Comparison of ENCODE assay signal across 31 cellular contexts in genomic region chr1:86939406-86939805, GRCh38.
"Had no signal": no experiment of that assay in that cellular context is flagged by ENCODE, and none has a peak within 500 bp of the region (broad histone marks: within the 10 kb centered on the region; RNA-seq: fewer than 3 reads in every experiment).

No MANE protein-coding gene starts in this region.

- H3K4me3 Mint-ChIP-seq: activated CD4-positive, alpha-beta T cell treated with anti-CD3 and anti-CD28 coated beads for 36 hours; activated CD8-positive, alpha-beta memory T cell treated with anti-CD3 and anti-CD28 coated beads, Interleukin-2, amount 10 ng/mL, durations not matched to agents 7 days and 5 days; activated CD8-positive, alpha-beta T cell treated with anti-CD3 and anti-CD28 coated beads, Interleukin-2, amount 10 ng/mL, durations not matched to agents 7 days and 5 days; activated naive CD4-positive, alpha-beta T cell treated with anti-CD3 and anti-CD28 coated beads, Interleukin-2, amount 50 U/mL, for 24 hours; activated naive CD8-positive, alpha-beta T cell treated with anti-CD3 and anti-CD28 coated beads, Interleukin-2, amount 50 U/mL, for 24 hours; nephron; stimulated activated effector memory CD8-positive, alpha-beta T cell treated with anti-CD3 and anti-CD28 coated beads, Interleukin-12 subunit alpha, Interleukin-12 subunit beta, amount 100 ng/mL, for 72 hours; stimulated activated naive CD8-positive, alpha-beta T cell treated with anti-CD3 and anti-CD28 coated beads, Interleukin-15, amount 100 ng/mL, for 72 hours; T-helper 17 cell had no signal

- H3K4me1 Mint-ChIP-seq: activated CD8-positive, alpha-beta memory T cell treated with anti-CD3 and anti-CD28 coated beads, Interleukin-2, amount 10 ng/mL, durations not matched to agents 7 days and 5 days; stimulated activated effector memory CD8-positive, alpha-beta T cell treated with anti-CD3 and anti-CD28 coated beads, Interleukin-12 subunit alpha, Interleukin-12 subunit beta, amount 100 ng/mL, for 72 hours had no signal

- H3K4me3 ChIP-seq: heart left ventricle, lower lobe of right lung, mucosa of descending colon, sigmoid colon, thyroid gland, upper lobe of left lung, vagina had no signal

- H3K27ac Mint-ChIP-seq: activated CD4-positive, alpha-beta T cell treated with anti-CD3 and anti-CD28 coated beads for 36 hours; activated CD8-positive, alpha-beta memory T cell treated with anti-CD3 and anti-CD28 coated beads, Interleukin-2, amount 10 ng/mL, durations not matched to agents 7 days and 5 days; activated CD8-positive, alpha-beta T cell treated with anti-CD3 and anti-CD28 coated beads, Interleukin-2, amount 10 ng/mL, durations not matched to agents 7 days and 5 days; activated naive CD4-positive, alpha-beta T cell treated with anti-CD3 and anti-CD28 coated beads, Interleukin-2, amount 50 U/mL, for 24 hours; activated naive CD8-positive, alpha-beta T cell treated with anti-CD3 and anti-CD28 coated beads, Interleukin-2, amount 50 U/mL, for 24 hours; activated T-helper 2 cell treated with anti-CD3 and anti-CD28 coated beads, Interferon-gamma antibody, Interleukin-2, Interleukin-4, amounts not matched to agents 10 μg/mL and 5 μg/mL and 100 μg/mL, durations not matched to agents 14 hours and 24 hours and 36 hours; progenitor cell of endocrine pancreas; stimulated activated effector memory CD8-positive, alpha-beta T cell treated with anti-CD3 and anti-CD28 coated beads, Interleukin-12 subunit alpha, Interleukin-12 subunit beta, amount 100 ng/mL, for 72 hours; stimulated activated naive CD8-positive, alpha-beta T cell treated with anti-CD3 and anti-CD28 coated beads, Interleukin-15, amount 100 ng/mL, for 72 hours; T-helper 17 cell had no signal

- ATAC-seq: activated CD4-positive, alpha-beta T cell treated with anti-CD3 and anti-CD28 coated beads for 36 hours; activated CD8-positive, alpha-beta memory T cell treated with anti-CD3 and anti-CD28 coated beads, Interleukin-2, amount 10 ng/mL, durations not matched to agents 7 days and 5 days; activated CD8-positive, alpha-beta T cell treated with anti-CD3 and anti-CD28 coated beads, Interleukin-2, amount 10 ng/mL, durations not matched to agents 7 days and 5 days; activated naive CD8-positive, alpha-beta T cell treated with anti-CD3 and anti-CD28 coated beads, Interleukin-2, amount 50 U/mL, for 24 hours; esophagus mucosa; foreskin keratinocyte; heart left ventricle; lower lobe of right lung; mucosa of descending colon; stimulated activated effector memory CD8-positive, alpha-beta T cell treated with anti-CD3 and anti-CD28 coated beads, Interleukin-12 subunit alpha, Interleukin-12 subunit beta, amount 100 ng/mL, for 72 hours; stimulated activated naive CD8-positive, alpha-beta T cell treated with anti-CD3 and anti-CD28 coated beads, Interleukin-15, amount 100 ng/mL, for 72 hours; T-helper 17 cell had no signal

- H3K27me3 Mint-ChIP-seq: activated CD4-positive, alpha-beta T cell treated with anti-CD3 and anti-CD28 coated beads for 36 hours; activated CD8-positive, alpha-beta memory T cell treated with anti-CD3 and anti-CD28 coated beads, Interleukin-2, amount 10 ng/mL, durations not matched to agents 7 days and 5 days; activated naive CD4-positive, alpha-beta T cell treated with anti-CD3 and anti-CD28 coated beads, Interleukin-2, amount 50 U/mL, for 24 hours; activated naive CD8-positive, alpha-beta T cell treated with anti-CD3 and anti-CD28 coated beads, Interleukin-2, amount 50 U/mL, for 24 hours; progenitor cell of endocrine pancreas; stimulated activated naive CD8-positive, alpha-beta T cell treated with anti-CD3 and anti-CD28 coated beads, Interleukin-15, amount 100 ng/mL, for 72 hours; T-helper 17 cell had no signal

- H3K27me3 ChIP-seq: foreskin keratinocyte, heart left ventricle, neutrophil, sigmoid colon, thyroid gland, upper lobe of left lung, vagina had no signal

- H3K27ac ChIP-seq: foreskin keratinocyte, heart left ventricle, lower lobe of right lung, neutrophil, sigmoid colon, thyroid gland, upper lobe of left lung, vagina had no signal

- DNase-seq: activated CD4-positive, alpha-beta T cell treated with anti-CD3 and anti-CD28 coated beads for 36 hours; activated CD4-positive, CD25-positive, alpha-beta regulatory T cell; activated CD8-positive, alpha-beta memory T cell treated with anti-CD3 and anti-CD28 coated beads, Interleukin-2, amount 10 ng/mL, durations not matched to agents 7 days and 5 days; activated CD8-positive, alpha-beta T cell treated with anti-CD3 and anti-CD28 coated beads, Interleukin-2, amount 10 ng/mL, durations not matched to agents 7 days and 5 days; activated naive CD8-positive, alpha-beta T cell treated with anti-CD3 and anti-CD28 coated beads, Interleukin-2, amount 50 U/mL, for 24 hours; activated T-cell treated with anti-CD3 and anti-CD28 coated beads, Interleukin-2, amount 50 U/mL, for 48 hours; amygdala; caudate nucleus; foreskin keratinocyte; heart left ventricle; hypothalamus; kidney glomerular epithelial cell; lower lobe of right lung; mucosa of descending colon; sigmoid colon; small intestine; stimulated activated CD4-positive, alpha-beta T cell treated with anti-CD3 and anti-CD28 coated beads, Interleukin-4, amount 100 ng/mL, for 24 hours; stimulated activated naive CD8-positive, alpha-beta T cell treated with anti-CD3 and anti-CD28 coated beads, Interleukin-15, amount 100 ng/mL, for 72 hours; substantia nigra; T-helper 17 cell; T1000; thyroid gland; upper lobe of left lung had no signal

- H3K4me1 ChIP-seq: thyroid gland had no signal

- H3K9me3 ChIP-seq: heart left ventricle, lower lobe of right lung, mucosa of descending colon, neutrophil, sigmoid colon, thyroid gland, upper lobe of left lung, vagina had no signal

- H3K36me3 Mint-ChIP-seq: activated CD8-positive, alpha-beta memory T cell treated with anti-CD3 and anti-CD28 coated beads, Interleukin-2, amount 10 ng/mL, durations not matched to agents 7 days and 5 days; stimulated activated effector memory CD8-positive, alpha-beta T cell treated with anti-CD3 and anti-CD28 coated beads, Interleukin-12 subunit alpha, Interleukin-12 subunit beta, amount 100 ng/mL, for 72 hours had no signal

- H3K9me3 Mint-ChIP-seq: activated naive CD4-positive, alpha-beta T cell treated with anti-CD3 and anti-CD28 coated beads, Interleukin-2, amount 50 U/mL, for 24 hours; activated naive CD8-positive, alpha-beta T cell treated with anti-CD3 and anti-CD28 coated beads, Interleukin-2, amount 50 U/mL, for 24 hours; activated T-helper 2 cell treated with anti-CD3 and anti-CD28 coated beads, Interferon-gamma antibody, Interleukin-2, Interleukin-4, amounts not matched to agents 10 μg/mL and 5 μg/mL and 100 μg/mL, durations not matched to agents 14 hours and 24 hours and 36 hours; nephron; stimulated activated effector memory CD8-positive, alpha-beta T cell treated with anti-CD3 and anti-CD28 coated beads, Interleukin-12 subunit alpha, Interleukin-12 subunit beta, amount 100 ng/mL, for 72 hours; stimulated activated naive CD8-positive, alpha-beta T cell treated with anti-CD3 and anti-CD28 coated beads, Interleukin-15, amount 100 ng/mL, for 72 hours had no signal

- H3K36me3 ChIP-seq: heart left ventricle, lower lobe of right lung, neutrophil, sigmoid colon, thyroid gland, upper lobe of left lung, vagina had no signal
